In genomic region chr13:31611214-31611613, GRCh38 we compare ENCODE assay signal across 23 cellular contexts.
"Had no signal": no experiment of that assay in that cellular context is flagged by ENCODE, and none has a peak within 500 bp of the region (broad histone marks: within the 10 kb centered on the region; RNA-seq: fewer than 3 reads in every experiment).

No MANE protein-coding gene starts in this region.

- H3K4me3 ChIP-seq: MG63 had no signal

- DNase-seq: Karpas-422, KG1, MG63, NCI-H1092, NCI-H1105 treated with DMSO at 0.1 percent for 48 hours, NCI-H1417 treated with DMSO at 0.1 percent for 48 hours, NCI-H146, NCI-H1694 treated with DMSO at 0.1 percent for 48 hours, NCI-H1930, NCI-H2081, NCI-H2171, NCI-H226, NCI-H446, NCI-H510A, NCI-H524 treated with DMSO at 0.1 percent for 48 hours, NCI-H69, NCI-H774, SHP77, SK-N-SH, SW 1271, T-cell had no signal

- H3K9ac ChIP-seq: SK-N-SH had no signal

- H3K27me3 ChIP-seq: MG63 had no signal

- H3K27ac ChIP-seq: HL-60, RWPE1 had no signal

- H3K9me3 ChIP-seq: MG63, SK-N-SH had no signal

- H3K4me2 ChIP-seq: SK-N-SH had no signal

- H3K36me3 ChIP-seq: MG63 had no signal

- ATAC-seq: T-cell had no signal
